Comparison of ENCODE assay signal across 19 cellular contexts in genomic region chr12:121442028-121442948, GRCh38.
"Had no signal": no experiment of that assay in that cellular context is flagged by ENCODE, and none has a peak within 500 bp of the region (broad histone marks: within the 10 kb centered on the region; RNA-seq: fewer than 3 reads in every experiment).

No MANE protein-coding gene starts in this region.

- H3K4me2 ChIP-seq: neural progenitor cell had no signal

- H3K9ac ChIP-seq: neural progenitor cell, parathyroid adenoma had no signal

- H3K4me1 ChIP-seq: lower lobe of right lung, neural progenitor cell, parathyroid adenoma had no signal

- H2AFZ ChIP-seq: neural progenitor cell, parathyroid adenoma had no signal

- H3K4me3 Mint-ChIP-seq: effector memory CD8-positive, alpha-beta T cell; memory B cell; mesothelial cell of epicardium; natural killer cell; neural progenitor cell had no signal

- H3K36me3 ChIP-seq: transverse colon had no signal

- H3K27me3 Mint-ChIP-seq: effector memory CD8-positive, alpha-beta T cell; memory B cell; stimulated activated naive B cell treated with anti-CD40 and anti-IgM and Interleukin-4, amounts not matched to agents 10 μg/mL and 1 μg/mL and 100 μg/mL, for 72 hours had no signal

- H3K4me1 Mint-ChIP-seq: natural killer cell had no signal

- H3K9me3 ChIP-seq: esophagus muscularis mucosa, gastrocnemius medialis, heart right ventricle, lower lobe of right lung, psoas muscle, right lobe of liver, spleen, stomach, thoracic aorta, transverse colon had no signal

- H3K9me3 Mint-ChIP-seq: effector memory CD8-positive, alpha-beta T cell; memory B cell; natural killer cell; stimulated activated naive B cell treated with anti-CD40 and anti-IgM and Interleukin-4, amounts not matched to agents 10 μg/mL and 1 μg/mL and 100 μg/mL, for 72 hours had no signal

- H3K27me3 ChIP-seq: esophagus muscularis mucosa, gastrocnemius medialis, heart right ventricle, neural progenitor cell, right lobe of liver, spleen, stomach, transverse colon had no signal

- H3K27ac ChIP-seq: epithelial cell of prostate, heart right ventricle, lower lobe of right lung, neural progenitor cell, parathyroid adenoma, psoas muscle, right lobe of liver, thoracic aorta had no signal

- H3K27ac Mint-ChIP-seq: natural killer cell had no signal

- H3K4me3 ChIP-seq: esophagus muscularis mucosa, gastrocnemius medialis, heart right ventricle, lower lobe of right lung, neural progenitor cell, psoas muscle, right lobe of liver, spleen, stomach, thoracic aorta, transverse colon had no signal

- H3K36me3 Mint-ChIP-seq: natural killer cell had no signal

- FAIRE-seq: islet of Langerhans had no signal
